9 cellular contexts compared by ENCODE assay signal in the genomic region with DNA sequence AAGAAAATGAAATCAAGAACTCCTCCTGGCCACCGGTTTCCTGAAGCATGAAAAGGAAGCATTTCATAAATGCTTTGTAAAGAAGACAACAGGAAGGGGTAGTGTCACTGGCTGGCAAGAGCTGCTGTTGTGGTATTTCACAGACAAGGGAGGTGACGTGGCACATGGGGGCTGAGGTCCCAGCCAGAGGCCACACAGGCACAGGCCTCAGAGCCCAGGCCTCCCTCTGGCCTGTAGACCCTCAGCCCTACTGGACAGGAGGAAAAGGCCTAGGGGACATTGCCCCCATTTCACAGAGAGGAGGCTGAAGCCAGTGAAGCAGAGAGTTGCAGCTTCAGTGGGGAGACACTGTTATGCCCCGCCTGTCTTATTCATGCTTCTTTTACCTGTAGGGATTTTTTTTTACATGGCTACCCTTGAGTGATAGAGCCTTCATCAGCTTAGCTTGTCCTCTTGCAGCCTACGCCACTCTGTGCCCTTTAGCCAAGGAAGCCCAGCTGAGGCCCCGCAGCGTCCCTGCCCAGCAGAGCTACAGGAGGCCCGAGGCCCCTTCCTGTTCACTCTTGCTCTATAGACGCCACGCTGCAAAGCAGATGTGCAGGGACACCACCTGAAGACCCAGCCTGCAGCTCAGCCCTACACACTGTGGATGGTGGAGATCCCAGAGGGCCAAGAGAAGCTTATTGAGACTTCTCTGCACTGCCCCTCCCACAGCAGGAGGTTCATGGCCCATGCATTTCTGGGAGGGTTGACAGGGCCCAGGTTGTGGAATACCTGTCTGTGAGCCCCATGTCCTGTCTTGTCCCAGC. TPM values are rescaled to one million over a fixed set of nuclear protein-coding genes. Genes with fewer than 3 reads are reported as not detected.
DNase-seq lines count a peak whose midpoint lies in the region; ATAC-seq, FAIRE-seq and TF ChIP-seq lines count a peak whose summit lies in the region.
"Had no signal": no experiment of that assay in that cellular context is flagged by ENCODE, and none has a peak within 500 bp of the region (broad histone marks: within the 10 kb centered on the region; RNA-seq: fewer than 3 reads in every experiment).

No MANE protein-coding gene starts in this region.

- no peaks in the 10 kb centered on the region for H3K27me3 Mint-ChIP-seq in activated CD4-positive, alpha-beta T cell treated with anti-CD3 and anti-CD28 coated beads for 36 hours

- TF ChIP-seq CTCF in endothelial cell of umbilical vein (IDR thresholded peaks at IDR 0.05; ENCODE audit: extremely low read depth in 1 of 2, insufficient read depth in 1 of 2, low read depth in 1 of 2, low read length in 2 of 2): no peak
- no peak for TF ChIP-seq CTCF in omental fat pad (IDR thresholded peaks at IDR 0.05)

- no peak for TF ChIP-seq POLR2A in endothelial cell of umbilical vein (IDR thresholded peaks at IDR 0.05; ENCODE audit: low read depth, low read length)

- intact Hi-C loops in activated CD4-positive, alpha-beta T cell treated with anti-CD3 and anti-CD28 coated beads for 36 hours (cut with DNase I, micrococcal nuclease): loop anchor here in 1 of 2 experiments (1.0 to 5.0 kb wide), 3 partner anchors 10 to 41 kb away; no protein-coding TSS in a partner anchor
- intact Hi-C loops in endothelial cell of umbilical vein (cut with micrococcal nuclease): loop anchor here (1.0 kb wide), 1 partner anchor 8 kb away; no protein-coding TSS in a partner anchor

- no peaks in the 10 kb centered on the region for H3K9me3 Mint-ChIP-seq in activated CD4-positive, alpha-beta T cell treated with anti-CD3 and anti-CD28 coated beads for 36 hours (ENCODE audit: low read depth)

- ATAC-seq in activated CD4-positive, alpha-beta T cell treated with anti-CD3 and anti-CD28 coated beads for 36 hours: peak; percentile 68
- ATAC-seq in HG03457 (IDR thresholded peaks at IDR 0.05; ENCODE audit: unreplicated experiment): peak; percentile 48
- ATAC-seq in omental fat pad (ENCODE audit: low FRiP score): peak; percentile 2

- peak overlapping the region; percentile 49 for H3K27ac ChIP-seq in endothelial cell of umbilical vein (ENCODE audit: insufficient read depth, low read depth, low read length)

- DNase-seq in activated CD4-positive, alpha-beta T cell treated with anti-CD3 and anti-CD28 coated beads for 36 hours: peak; percentile 79
- no peak for DNase-seq in activated CD4-positive, alpha-beta T cell treated with anti-CD3 and anti-CD28 coated beads for 1 hour
- DNase-seq in activated CD4-positive, alpha-beta T cell treated with anti-CD3 and anti-CD28 coated beads for 4 hours: peak; percentile 55 to 57
- peak; percentile 78 for DNase-seq in endothelial cell of umbilical vein (ENCODE audit: low read depth, low spot score)
- no peak for DNase-seq in omental fat pad (ENCODE audit: low spot score)
- no peak for DNase-seq in NCI-H1694 (lab: John Stamatoyannopoulos, UW)
- DNase-seq in AG08396 (ENCODE audit: low spot score): no peak

- BruUV-seq in endothelial cell of umbilical vein (replicated peaks; lab: Mats Ljungman, UMichigan): no TSS peak

- peaks cover 22% of the 10 kb centered on the region for H3K4me1 ChIP-seq in endothelial cell of umbilical vein (ENCODE audit: control insufficient read depth, extremely low read depth, insufficient read depth, low read length)

- H4K20me1 ChIP-seq in endothelial cell of umbilical vein (replicated peaks; ENCODE audit: control insufficient read depth, extremely low read depth, insufficient read depth, low read length): no peaks in the 10 kb centered on the region

- CTCF ChIA-PET in activated CD4-positive, alpha-beta T cell treated with anti-CD3 and anti-CD28 coated beads for 36 hours (lab: Charles Lee): interaction anchor here (0.6 to 7.1 kb wide), 10 partner anchors 10 to 511 kb away, joined by 3 to 89 read pairs (median 3); no protein-coding TSS in a partner anchor
- CTCF ChIA-PET in endothelial cell of umbilical vein (lab: Charles Lee): interaction anchor here (1.1 to 3.5 kb wide), 11 partner anchors 8 to 70 kb away, joined by 3 to 21 read pairs (median 8); partner anchors contain the start of gene IRF1

- H3K4me1 Mint-ChIP-seq in activated CD4-positive, alpha-beta T cell treated with anti-CD3 and anti-CD28 coated beads for 36 hours: peaks cover 90% of the 10 kb centered on the region

- no peaks in the 10 kb centered on the region for H3K9me3 ChIP-seq in endothelial cell of umbilical vein (replicated peaks; ENCODE audit: control insufficient read depth, insufficient read depth, low read length)

- H3K27me3 ChIP-seq in endothelial cell of umbilical vein (ENCODE audit: control insufficient read depth in 2 of 2, insufficient read depth in 2 of 2, low read length in 2 of 2): no peaks in the 10 kb centered on the region

- dilution Hi-C loops in endothelial cell of umbilical vein (cut with MboI; ENCODE audit: extremely low pct_ligation_motif_present, low sequenced_read_pairs): no loop called here

- peak overlapping the region; percentile 3 for H3K4me2 ChIP-seq in endothelial cell of umbilical vein (ENCODE audit: insufficient read depth, low read length)

- no peaks in the 10 kb centered on the region for H3K79me2 ChIP-seq in endothelial cell of umbilical vein (ENCODE audit: control insufficient read depth, insufficient read depth, low read length)

- H3K36me3 Mint-ChIP-seq in activated CD4-positive, alpha-beta T cell treated with anti-CD3 and anti-CD28 coated beads for 36 hours (ENCODE audit: low read depth): peaks cover 31% of the 10 kb centered on the region
- H3K36me3 Mint-ChIP-seq: brain had no signal

- peak overlapping the region; percentile 49 for H3K4me3 Mint-ChIP-seq in activated CD4-positive, alpha-beta T cell treated with anti-CD3 and anti-CD28 coated beads for 36 hours
- H3K4me3 Mint-ChIP-seq: brain had no signal

- POLR2A ChIA-PET in activated CD4-positive, alpha-beta T cell treated with anti-CD3 and anti-CD28 coated beads for 36 hours (lab: Charles Lee): interaction anchor here (0.6 to 7.2 kb wide), 7 partner anchors 9 to 180 kb away, joined by 3 to 53 read pairs (median 6); partner anchors contain the start of gene IRF1
- POLR2A ChIA-PET in endothelial cell of umbilical vein (lab: Charles Lee): interaction anchor here (0.7 kb wide), 1 partner anchor 10 kb away, joined by 3 read pairs; no protein-coding TSS in a partner anchor

- H3K36me3 ChIP-seq in endothelial cell of umbilical vein (ENCODE audit: control insufficient read depth in 2 of 2, extremely low read depth in 1 of 2, insufficient read depth in 2 of 2, low read length in 2 of 2): no peaks in the 10 kb centered on the region

- H3K9ac ChIP-seq in endothelial cell of umbilical vein (replicated peaks; ENCODE audit: extremely low read depth, insufficient read depth, low read length): peak overlapping the region; percentile 25

- peak overlapping the region; percentile 16 for H2AFZ ChIP-seq in endothelial cell of umbilical vein (ENCODE audit: low read depth, low read length)

- no peaks in the 10 kb centered on the region for H3K9me1 ChIP-seq in endothelial cell of umbilical vein (replicated peaks; ENCODE audit: control insufficient read depth, extremely low read depth, insufficient read depth, low read length)

- peak; percentile 75 for FAIRE-seq in endothelial cell of umbilical vein (lab: Jason Lieb, UNC)

- H3K27ac Mint-ChIP-seq in activated CD4-positive, alpha-beta T cell treated with anti-CD3 and anti-CD28 coated beads for 36 hours: peak overlapping the region; percentile 96

- no peak overlapping the region for H3K4me3 ChIP-seq in endothelial cell of umbilical vein (replicated peaks in 1 of 3; ENCODE audit: insufficient read depth in 1 of 3, low read depth in 1 of 3, low read length in 3 of 3)

TF ChIP-seq in endothelial cell of umbilical vein, 7 proteins besides CTCF, POLR2A, EP300 and RAD21:
- TF ChIP-seq, protein P1, sequence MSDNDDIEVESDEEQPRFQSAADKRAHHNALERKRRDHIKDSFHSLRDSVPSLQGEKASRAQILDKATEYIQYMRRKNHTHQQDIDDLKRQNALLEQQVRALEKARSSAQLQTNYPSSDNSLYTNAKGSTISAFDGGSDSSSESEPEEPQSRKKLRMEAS (IDR thresholded peaks at IDR 0.05; ENCODE audit: insufficient read depth, insufficient read length): no peak
- no peak for TF ChIP-seq FOS (IDR thresholded peaks at IDR 0.05; ENCODE audit: borderline replicate concordance, insufficient read depth, low read length)
- no peak for TF ChIP-seq GATA2 (IDR thresholded peaks at IDR 0.05; ENCODE audit: insufficient read depth, insufficient read length, low read depth, low read length)

RNA-seq across cellular contexts. Expression of gene IRF1, which starts 33.8 kb away (rescaled TPM):
- total RNA-seq in activated CD4-positive, alpha-beta T cell treated with anti-CD3 and anti-CD28 coated beads for 36 hours: 100 to 1,000 TPM; 121 to 130 TPM
- total RNA-seq in endothelial cell of umbilical vein (17.7 and 28.0 TPM in 2 replicates), omental fat pad (100 to 1,000 TPM in 3 of 4 donors, 10 to 100 TPM in 1; 23.5 to 172 (median 133) TPM)
- 10.6 and 12.3 TPM in 2 replicates for polyA plus RNA-seq in endothelial cell of umbilical vein
- polyA plus RNA-seq in endothelial cell of umbilical vein (2011; cell fraction: cytosol; rRNA removed): 12.4 and 15.5 TPM in 2 replicates
- 28.0 and 32.5 TPM in 2 replicates for polyA plus RNA-seq in endothelial cell of umbilical vein (2011; cell fraction: nucleus; rRNA removed)
- polyA plus RNA-seq in endothelial cell of umbilical vein (2012): 13.7 and 15.0 TPM in 2 replicates
- polyA minus RNA-seq in endothelial cell of umbilical vein: 25.9 and 32.0 TPM in 2 replicates
- 11.5 TPM for polyA minus RNA-seq in endothelial cell of umbilical vein (2011; cell fraction: cytosol; rRNA and poly(A)+ RNA removed)
- 45.9 and 55.2 TPM in 2 replicates for polyA minus RNA-seq in endothelial cell of umbilical vein (2011; cell fraction: nucleus; rRNA and poly(A)+ RNA removed)

Comparison
In these comparisons a context has a peak if more than half of its experiments do, and no peak if none do; other contexts are left out.
1. DNase-seq: peak in activated CD4-positive, alpha-beta T cell treated with anti-CD3 and anti-CD28 coated beads for 36 hours (single experiment), activated CD4-positive, alpha-beta T cell treated with anti-CD3 and anti-CD28 coated beads for 4 hours (2 of 2) and endothelial cell of umbilical vein (single experiment); none in activated CD4-positive, alpha-beta T cell treated with anti-CD3 and anti-CD28 coated beads for 1 hour (single experiment), omental fat pad (single experiment), NCI-H1694 (single experiment) and AG08396 (single experiment).
2. ATAC-seq: peak in every context shown above with its lines; median percentile 68 in activated CD4-positive, alpha-beta T cell treated with anti-CD3 and anti-CD28 coated beads for 36 hours; 48 in HG03457; 2 in omental fat pad.